Comparison of ENCODE assay signal across 25 cellular contexts in the genomic region with DNA sequence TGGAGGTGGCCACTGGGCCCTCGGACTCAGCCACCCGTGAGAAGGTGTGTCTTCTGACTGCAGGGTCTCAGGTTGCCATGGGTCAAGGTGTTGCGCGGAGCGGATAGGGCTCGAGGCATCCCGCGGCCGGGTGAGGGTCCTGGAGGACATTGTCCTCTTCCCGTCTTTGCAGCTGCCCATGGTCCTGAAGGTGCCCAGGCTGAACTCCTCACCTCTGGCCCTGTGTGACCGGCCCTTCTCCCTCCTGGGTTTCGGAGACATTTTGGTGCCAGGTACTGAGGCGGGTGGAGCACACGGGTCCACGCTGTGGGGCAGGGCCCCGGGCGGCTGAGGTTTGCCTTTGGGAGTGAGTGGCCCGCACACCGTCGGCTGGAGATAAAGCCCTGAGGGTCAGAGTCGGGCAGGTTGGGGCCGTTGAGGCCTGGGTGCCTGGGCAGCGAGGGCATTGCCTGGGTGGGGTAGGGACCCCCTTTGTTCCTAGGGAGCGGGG. TPM values are rescaled to one million over a fixed set of nuclear protein-coding genes. Genes with fewer than 3 reads are reported as not detected.
DNase-seq lines count a peak whose midpoint lies in the region; ATAC-seq and TF ChIP-seq lines count a peak whose summit lies in the region.
"Had no signal": no experiment of that assay in that cellular context is flagged by ENCODE, and none has a peak within 500 bp of the region (broad histone marks: within the 10 kb centered on the region; RNA-seq: fewer than 3 reads in every experiment).

No MANE protein-coding gene starts in this region.

- ATAC-seq in natural killer cell treated with Interleukin-12 subunit alpha and Interleukin-12 subunit beta and Interleukin-15 and Interleukin-18, amount 100 ng/mL, for 72 hours = no peak
- no peak for ATAC-seq in natural killer cell
- no peak for ATAC-seq in IMR-90 (ENCODE audit: low read depth)
- ATAC-seq in HG03354 (IDR thresholded peaks at IDR 0.05; ENCODE audit: poor library complexity, severe bottlenecking, unreplicated experiment) = no peak
- ATAC-seq: CD8-positive, alpha-beta T cell had no signal

- no peak overlapping the region for H2AK5ac ChIP-seq in IMR-90 (ENCODE audit: low read depth, low read length)

- no peak overlapping the region for H2BK120ac ChIP-seq in IMR-90 (ENCODE audit: low read depth, low read length)

- H4K5ac ChIP-seq in IMR-90 (ENCODE audit: low read depth, low read length) = no peak overlapping the region

- H3K4me3 Mint-ChIP-seq in natural killer cell treated with Interleukin-12 subunit alpha and Interleukin-12 subunit beta and Interleukin-15 and Interleukin-18, amount 100 ng/mL, for 72 hours = no peak overlapping the region
- H3K4me3 Mint-ChIP-seq in natural killer cell = no peak overlapping the region
- no peak overlapping the region for H3K4me3 Mint-ChIP-seq in endodermal cell
- H3K4me3 Mint-ChIP-seq: CD8-positive, alpha-beta T cell had no signal

- H3K4me3 ChIP-seq in IMR-90 (ENCODE audit: insufficient read depth, low read depth, low read length) (no peak overlapping the region), endodermal cell (ENCODE audit: low read length) (no peak overlapping the region)
- H3K4me3 ChIP-seq: PC-9, SK-N-MC had no signal

- no peaks in the 10 kb centered on the region for H3K4me1 ChIP-seq in IMR-90 (ENCODE audit: control insufficient read depth, insufficient read depth, low read length)
- no peaks in the 10 kb centered on the region for H3K4me1 ChIP-seq in endodermal cell (ENCODE audit: control insufficient read depth, insufficient read depth, low read length)

- H2BK20ac ChIP-seq in IMR-90 (ENCODE audit: low read depth, low read length) = no peak overlapping the region

- 0 out of 4 replicates have a peak, but pooled peaks cover 0 to under 1% of the 10 kb centered on the region in 2 experiments for H3K79me1 ChIP-seq in IMR-90 (ENCODE audit: low read depth in 1 of 2, low read length in 2 of 2)

- no peak overlapping the region for H3K4ac ChIP-seq in IMR-90 (ENCODE audit: low read depth, low read length)

- no peaks in the 10 kb centered on the region for H3K9me1 ChIP-seq in IMR-90 (ENCODE audit: insufficient read depth, low read length)

- peak overlapping the region; percentile 11 for H2AFZ ChIP-seq in IMR-90 (replicated peaks; ENCODE audit: low read length, poor library complexity)
- H2AFZ ChIP-seq: PC-9 had no signal

- intact Hi-C loops in natural killer cell (cut with micrococcal nuclease) = no loop called here
- intact Hi-C loops in IMR-90 (cut with micrococcal nuclease) = no loop called here

- H3K4me1 Mint-ChIP-seq in natural killer cell treated with Interleukin-12 subunit alpha and Interleukin-12 subunit beta and Interleukin-15 and Interleukin-18, amount 100 ng/mL, for 72 hours (ENCODE audit: low read depth in 2 of 2) = peaks cover 0 to 3% of the 10 kb centered on the region in 2 donors
- H3K4me1 Mint-ChIP-seq in natural killer cell (peaks cover 0 to 5% of the 10 kb centered on the region in 2 donors), endodermal cell (no peaks in the 10 kb centered on the region)

- no peak overlapping the region for H2AK9ac ChIP-seq in IMR-90 (replicated peaks; ENCODE audit: low read depth, low read length, poor library complexity)

- H4K8ac ChIP-seq in IMR-90 (ENCODE audit: low read depth in 2 of 2, low read length in 2 of 2) = no peak overlapping the region

- H3K9ac ChIP-seq in IMR-90 (ENCODE audit: low read depth, low read length) = no peak overlapping the region
- no peak overlapping the region for H3K9ac ChIP-seq in endodermal cell (ENCODE audit: extremely low read depth, low read length, poor library complexity, severe bottlenecking)

- no TSS peak for BruUV-seq in IMR-90 (replicated peaks; lab: Mats Ljungman, UMichigan)

- H3K9me3 ChIP-seq in IMR-90 (ENCODE audit: control insufficient read depth, insufficient read depth, low read length) = no peaks in the 10 kb centered on the region
- H3K9me3 ChIP-seq in endodermal cell (ENCODE audit: control insufficient read depth, low read length) = no peaks in the 10 kb centered on the region
- H3K9me3 ChIP-seq: Caco-2 had no signal

- no peaks in the 10 kb centered on the region for H3K27me3 Mint-ChIP-seq in natural killer cell treated with Interleukin-12 subunit alpha and Interleukin-12 subunit beta and Interleukin-15 and Interleukin-18, amount 100 ng/mL, for 72 hours
- H3K27me3 Mint-ChIP-seq in natural killer cell (ENCODE audit: low read depth in 2 of 2) (no peaks in the 10 kb centered on the region), endodermal cell (ENCODE audit: insufficient read depth) (no peaks in the 10 kb centered on the region)

- H3K27ac ChIP-seq in IMR-90 (ENCODE audit: insufficient read depth, low read length) (no peak overlapping the region), endodermal cell (ENCODE audit: low read depth, low read length) (no peak overlapping the region)
- H3K27ac ChIP-seq: C4-2B, PC-9, SK-N-MC had no signal

- no peak for TF ChIP-seq CTCF in natural killer cell (IDR thresholded peaks at IDR 0.05)
- no peak for TF ChIP-seq CTCF in IMR-90 (conservative IDR thresholded peaks at IDR 0.05; ENCODE audit: low read depth, low read length)
- no peak for TF ChIP-seq CTCF in endodermal cell (conservative IDR thresholded peaks at IDR 0.05)

- no peak for TF ChIP-seq RAD21 in IMR-90 (IDR thresholded peaks at IDR 0.05; ENCODE audit: low read length)

- H3K56ac ChIP-seq in IMR-90 (ENCODE audit: extremely low read depth, insufficient read depth, low read length) = no peak overlapping the region

- in situ Hi-C loops in IMR-90 (cut with MboI; ENCODE audit: low sequenced_read_pairs) = no loop called here

- H2BK5ac ChIP-seq in IMR-90 (ENCODE audit: low read depth, low read length, poor library complexity, severe bottlenecking) = no peak overlapping the region

- CTCF ChIA-PET in IMR-90 (lab: Yijun Ruan, JAX) = no interaction called here

- peak; percentile 50 for DNase-seq in natural killer cell treated with Interleukin-12 subunit alpha and Interleukin-12 subunit beta and Interleukin-15 and Interleukin-18, amount 100 ng/mL, for 72 hours (ENCODE audit: low spot score)
- DNase-seq in natural killer cell = no peak
- no peak for DNase-seq in IMR-90
- DNase-seq in left kidney (ENCODE audit: low read depth, low spot score) = peak; percentile 26
- DNase-seq in endodermal cell = no peak
- DNase-seq in NCI-H1105 (lab: John Stamatoyannopoulos, UW) = no peak
- DNase-seq: Caco-2; CD8-positive, alpha-beta T cell; HCEC 1CT; KBM-7; MV-4-11; NCI-H1694; NCI-H2029 treated with DMSO at 0.1 percent for 48 hours; NCI-H2227 treated with DMSO at 0.1 percent for 48 hours; NCI-H526 treated with DMSO at 0.1 percent for 48 hours; PC-9; SHP77 had no signal

- 100% methylated on average over 1 of the region's 24 CpGs; no CpG with 5 or more reads in 1 of the 2 experiments for WGBS in IMR-90 (ENCODE audit: extremely low coverage in 2 of 2, insufficient read length in 1 of 2), 2 experiments
- 94 to 98% methylated on average over 16 to 24 of the region's 24 CpGs for WGBS in endodermal cell (ENCODE audit: insufficient coverage in 1 of 2, insufficient read length in 1 of 2), 2 experiments

- dilution Hi-C loops in IMR-90 (cut with HindIII; ENCODE audit: low sequenced_read_pairs, unreplicated experiment) = no loop called here

- H3K27me3 ChIP-seq in IMR-90 (ENCODE audit: control insufficient read depth, insufficient read depth, low read length) (no peaks in the 10 kb centered on the region), endodermal cell (ENCODE audit: control insufficient read depth, insufficient read depth, low read length, poor library complexity, severe bottlenecking) (no peaks in the 10 kb centered on the region)

- no peak overlapping the region for H3K27ac Mint-ChIP-seq in natural killer cell treated with Interleukin-12 subunit alpha and Interleukin-12 subunit beta and Interleukin-15 and Interleukin-18, amount 100 ng/mL, for 72 hours
- H3K27ac Mint-ChIP-seq in natural killer cell (no peak overlapping the region), endodermal cell (no peak overlapping the region)
- H3K27ac Mint-ChIP-seq: CD8-positive, alpha-beta T cell had no signal

- POLR2A ChIA-PET in IMR-90 (lab: Charles Lee; ENCODE audit: unreplicated experiment) = no interaction called here

- H3K14ac ChIP-seq in IMR-90 (replicated peaks; ENCODE audit: low read depth, low read length) = no peak overlapping the region

- H3K36me3 Mint-ChIP-seq in natural killer cell treated with Interleukin-12 subunit alpha and Interleukin-12 subunit beta and Interleukin-15 and Interleukin-18, amount 100 ng/mL, for 72 hours = no peaks in the 10 kb centered on the region
- H3K36me3 Mint-ChIP-seq in natural killer cell (no peaks in the 10 kb centered on the region), endodermal cell (ENCODE audit: low read depth) (peaks cover 11% of the 10 kb centered on the region)

- H4K91ac ChIP-seq in IMR-90 (ENCODE audit: insufficient read depth, low read depth, low read length) = no peak overlapping the region

- no peak overlapping the region for H3K23ac ChIP-seq in IMR-90 (ENCODE audit: low read depth, low read length)

- no peak overlapping the region for H3K18ac ChIP-seq in IMR-90 (ENCODE audit: low read depth, low read length)

- H3K9me3 Mint-ChIP-seq in natural killer cell treated with Interleukin-12 subunit alpha and Interleukin-12 subunit beta and Interleukin-15 and Interleukin-18, amount 100 ng/mL, for 72 hours = no peaks in the 10 kb centered on the region
- H3K9me3 Mint-ChIP-seq in natural killer cell = no peaks in the 10 kb centered on the region
- no peaks in the 10 kb centered on the region for H3K9me3 Mint-ChIP-seq in endodermal cell
- H3K9me3 Mint-ChIP-seq: CD8-positive, alpha-beta T cell had no signal

- no peak overlapping the region for H2BK15ac ChIP-seq in IMR-90 (ENCODE audit: low read depth, low read length)

- H3K36me3 ChIP-seq in IMR-90 (ENCODE audit: control insufficient read depth, insufficient read depth, low read length) (peaks cover 40% of the 10 kb centered on the region), endodermal cell (ENCODE audit: control insufficient read depth, insufficient read depth, low read length) (peaks cover 8% of the 10 kb centered on the region)

- no peak for TF ChIP-seq POLR2A in IMR-90 (IDR thresholded peaks at IDR 0.05; ENCODE audit: low read depth, low read length)

- no peak overlapping the region for H3K4me2 ChIP-seq in IMR-90 (ENCODE audit: low read depth, low read length)
- H3K4me2 ChIP-seq: PC-9 had no signal

- no peaks in the 10 kb centered on the region for H4K20me1 ChIP-seq in IMR-90 (ENCODE audit: insufficient read depth, low read length)

RNA-seq across cellular contexts. Expression of gene TMPRSS9, which starts 15.6 kb away (rescaled TPM):
- total RNA-seq in natural killer cell treated with Interleukin-12 subunit alpha and Interleukin-12 subunit beta and Interleukin-15 and Interleukin-18, amount 100 ng/mL, for 72 hours = not detected
- total RNA-seq in natural killer cell (not detected), IMR-90 (2012; rRNA removed) (not detected in 2 replicates), endodermal cell (1 to 10 TPM in 1 of 2 donors, under 1 TPM in 1; 0.73 to 1.2 TPM)
- not detected in 2 replicates for polyA plus RNA-seq in IMR-90 (2012; rRNA removed)
- not detected in 2 replicates for polyA plus RNA-seq in IMR-90 (2012; cell fraction: cytosol; rRNA removed)
- polyA plus RNA-seq in IMR-90 (2012; cell fraction: nucleus; rRNA removed; ENCODE audit: low replicate concordance) = 0.07 and 0.09 TPM in 2 replicates
- polyA plus RNA-seq in endodermal cell (2013, experiment 1 of 2) = 1.2 TPM
- polyA plus RNA-seq in endodermal cell (2013, experiment 2 of 2) = 1.2 TPM
- total RNA-seq: A673; CD8-positive, alpha-beta T cell; LHCN-M2; MCF 10A; RPMI7951 had no signal

RNA-seq across cellular contexts. Expression of gene SPPL2B, which starts 15.9 kb away (rescaled TPM):
- 10 to 100 TPM; 41.3 to 97.6 TPM for total RNA-seq in natural killer cell treated with Interleukin-12 subunit alpha and Interleukin-12 subunit beta and Interleukin-15 and Interleukin-18, amount 100 ng/mL, for 72 hours
- 10 to 100 TPM; 63.2 to 83.8 (median 79.7) TPM for total RNA-seq in natural killer cell
- total RNA-seq in IMR-90 (2012; rRNA removed) = 3.4 and 4.2 TPM in 2 replicates
- polyA plus RNA-seq in IMR-90 (2012; rRNA removed) = 45.7 and 52.0 TPM in 2 replicates
- 25.9 and 36.5 TPM in 2 replicates for polyA plus RNA-seq in IMR-90 (2012; cell fraction: cytosol; rRNA removed)
- polyA plus RNA-seq in IMR-90 (2012; cell fraction: nucleus; rRNA removed; ENCODE audit: low replicate concordance) = 327 and 736 TPM in 2 replicates
- total RNA-seq in endodermal cell = 100 to 1,000 TPM; 115 to 118 TPM
- 88.6 TPM for polyA plus RNA-seq in endodermal cell (2013, experiment 1 of 2)
- 73.4 TPM for polyA plus RNA-seq in endodermal cell (2013, experiment 2 of 2)

RNA-seq across cellular contexts. Expression of gene LSM7, which starts 16.0 kb away (rescaled TPM):
- total RNA-seq in natural killer cell treated with Interleukin-12 subunit alpha and Interleukin-12 subunit beta and Interleukin-15 and Interleukin-18, amount 100 ng/mL, for 72 hours = 100 to 1,000 TPM; 111 to 154 TPM
- 10 to 100 TPM; 52.0 to 80.2 (median 77.4) TPM for total RNA-seq in natural killer cell
- 145 and 200 TPM in 2 replicates for total RNA-seq in IMR-90 (2012; rRNA removed)
- 544 and 708 TPM in 2 replicates for polyA plus RNA-seq in IMR-90 (2012; rRNA removed)
- polyA plus RNA-seq in IMR-90 (2012; cell fraction: cytosol; rRNA removed) = 747 and 763 TPM in 2 replicates
- polyA plus RNA-seq in IMR-90 (2012; cell fraction: nucleus; rRNA removed; ENCODE audit: low replicate concordance) = 274 and 317 TPM in 2 replicates
- 100 to 1,000 TPM; 141 to 149 TPM for total RNA-seq in endodermal cell
- 215 TPM for polyA plus RNA-seq in endodermal cell (2013, experiment 1 of 2)
- polyA plus RNA-seq in endodermal cell (2013, experiment 2 of 2) = 206 TPM

RNA-seq across cellular contexts. Expression of gene LINGO3, which starts 36.5 kb away (rescaled TPM):
- total RNA-seq in natural killer cell treated with Interleukin-12 subunit alpha and Interleukin-12 subunit beta and Interleukin-15 and Interleukin-18, amount 100 ng/mL, for 72 hours = under 1 TPM; 0.20 to 0.21 TPM
- total RNA-seq in natural killer cell (1 to 10 TPM in 1 of 3 donors, under 1 TPM in 2; 0.68 to 1.0 (median 0.84) TPM), IMR-90 (2012; rRNA removed) (not detected in 2 replicates), endodermal cell (1 to 10 TPM in 1 of 2 donors, under 1 TPM in 1; 0.20 to 1.0 TPM)
- not detected in 2 replicates for polyA plus RNA-seq in IMR-90 (2012; rRNA removed)
- polyA plus RNA-seq in IMR-90 (2012; cell fraction: cytosol; rRNA removed) = 0.03 TPM in 1 of 2 replicates, not detected in the other
- not detected in 2 replicates for polyA plus RNA-seq in IMR-90 (2012; cell fraction: nucleus; rRNA removed; ENCODE audit: low replicate concordance)
- 2.3 TPM for polyA plus RNA-seq in endodermal cell (2013, experiment 1 of 2)
- polyA plus RNA-seq in endodermal cell (2013, experiment 2 of 2) = 1.9 TPM
- total RNA-seq: A673, H1, LHCN-M2, MCF 10A, PC-9, RPMI7951 had no signal

Comparison
In these comparisons a context has a peak if more than half of its experiments do, and no peak if none do; other contexts are left out.
1. DNase-seq: peak in natural killer cell treated with Interleukin-12 subunit alpha and Interleukin-12 subunit beta and Interleukin-15 and Interleukin-18, amount 100 ng/mL, for 72 hours (single experiment) and left kidney (single experiment); none in natural killer cell (single experiment), IMR-90 (single experiment), endodermal cell (single experiment) and NCI-H1105 (single experiment).